In the genomic region with DNA sequence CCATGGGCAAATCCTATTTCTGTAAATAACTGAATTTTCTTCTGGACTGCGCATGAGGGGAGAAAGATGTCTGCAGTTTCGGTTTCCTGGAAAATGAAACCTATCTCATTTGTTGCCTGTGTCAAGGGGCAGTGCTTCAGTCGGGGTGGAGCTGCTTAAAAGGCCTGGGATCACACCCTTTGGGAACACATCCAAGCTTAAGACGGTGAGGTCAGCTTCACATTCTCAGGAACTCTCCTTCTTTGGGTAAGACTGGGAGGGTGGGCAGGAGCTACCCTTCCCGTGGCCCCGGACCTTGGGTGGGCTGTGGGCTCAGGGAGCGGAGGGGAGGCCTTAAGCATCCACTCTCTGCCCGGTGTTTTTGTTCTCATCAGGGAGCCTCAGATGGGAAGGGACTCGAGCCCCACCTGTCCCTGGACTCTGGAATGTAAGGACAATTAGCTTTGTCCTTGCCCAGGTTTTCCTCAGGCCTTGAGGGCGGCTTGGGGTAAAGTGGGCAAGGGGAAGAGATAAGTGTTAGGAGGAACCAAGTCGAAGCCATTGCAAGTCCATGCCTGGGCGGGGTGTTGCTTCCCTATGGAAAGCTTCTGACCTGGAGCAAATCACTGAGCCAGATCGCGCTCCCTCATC, we compare ENCODE assay signal across 10 cellular contexts. TPM values are rescaled to one million over a fixed set of nuclear protein-coding genes. Genes with fewer than 3 reads are reported as not detected.
DNase-seq lines count a peak whose midpoint lies in the region; ATAC-seq, FAIRE-seq and TF ChIP-seq lines count a peak whose summit lies in the region.
"Had no signal": no experiment of that assay in that cellular context is flagged by ENCODE, and none has a peak within 500 bp of the region (broad histone marks: within the 10 kb centered on the region; RNA-seq: fewer than 3 reads in every experiment).

A gene (plus strand): TSS at position 185 of the 630 bp plus-strand sequence.

- no peak for TF ChIP-seq CTCF in uterus (IDR thresholded peaks at IDR 0.05)

- no peaks in the 10 kb centered on the region for H3K9me3 ChIP-seq in uterus
- H3K9me3 ChIP-seq: BLaER1 treated with 17β-estradiol and CSF1 and Interleukin-3, amounts not matched to agents 10 nM and 100 nM had no signal

- peak; percentile 50 for FAIRE-seq in endometrium (lab: Jason Lieb, UNC)

- H3K4me1 Mint-ChIP-seq in activated naive CD8-positive, alpha-beta T cell treated with anti-CD3 and anti-CD28 coated beads for 36 hours, result no peaks in the 10 kb centered on the region
- no peaks in the 10 kb centered on the region for H3K4me1 Mint-ChIP-seq in activated naive CD8-positive, alpha-beta T cell treated with anti-CD3 and anti-CD28 coated beads, Interleukin-2, amount 50 U/mL, for 24 hours

- H3K27me3 ChIP-seq in uterus, result no peaks in the 10 kb centered on the region
- H3K27me3 ChIP-seq: BLaER1 treated with 17β-estradiol and CSF1 and Interleukin-3, amounts not matched to agents 10 nM and 100 nM had no signal

- no peaks in the 10 kb centered on the region for H3K36me3 ChIP-seq in uterus
- H3K36me3 ChIP-seq: BLaER1 treated with 17β-estradiol and CSF1 and Interleukin-3, amounts not matched to agents 10 nM and 100 nM had no signal

- peak; percentile 57 to 86 for TF ChIP-seq POLR2A in uterus (IDR thresholded peaks at IDR 0.05)

- H3K4me1 ChIP-seq in uterus, result no peaks in the 10 kb centered on the region

- H3K9me3 Mint-ChIP-seq in activated naive CD8-positive, alpha-beta T cell treated with anti-CD3 and anti-CD28 coated beads for 36 hours, result no peaks in the 10 kb centered on the region
- H3K9me3 Mint-ChIP-seq in activated naive CD8-positive, alpha-beta T cell treated with anti-CD3 and anti-CD28 coated beads, Interleukin-2, amount 50 U/mL, for 24 hours, result no peaks in the 10 kb centered on the region

- H3K27me3 Mint-ChIP-seq in activated naive CD8-positive, alpha-beta T cell treated with anti-CD3 and anti-CD28 coated beads for 36 hours, result peaks cover 8% of the 10 kb centered on the region
- H3K27me3 Mint-ChIP-seq in activated naive CD8-positive, alpha-beta T cell treated with anti-CD3 and anti-CD28 coated beads, Interleukin-2, amount 50 U/mL, for 24 hours, result peaks cover 8% of the 10 kb centered on the region

- H3K27ac Mint-ChIP-seq in activated naive CD8-positive, alpha-beta T cell treated with anti-CD3 and anti-CD28 coated beads for 36 hours, result peak within 1 kb of the TSS; percentile 52
- H3K27ac Mint-ChIP-seq in activated naive CD8-positive, alpha-beta T cell treated with anti-CD3 and anti-CD28 coated beads, Interleukin-2, amount 50 U/mL, for 24 hours, result no peak within 1 kb of the TSS

- ATAC-seq in activated naive CD8-positive, alpha-beta T cell treated with anti-CD3 and anti-CD28 coated beads, Interleukin-2, amount 50 U/mL, for 24 hours, result no peak

- no peak for DNase-seq in activated naive CD8-positive, alpha-beta T cell treated with anti-CD3 and anti-CD28 coated beads for 36 hours
- DNase-seq in activated naive CD8-positive, alpha-beta T cell treated with anti-CD3 and anti-CD28 coated beads, Interleukin-2, amount 50 U/mL, for 24 hours, result no peak
- DNase-seq in mesenteric fat pad (ENCODE audit: low spot score) (peak; percentile 84), uterus (peak; percentile 53 to 72), DMS79 (lab: John Stamatoyannopoulos, UW) (no peak), NCI-H2171 treated with DMSO at 0.1 percent for 48 hours (lab: John Stamatoyannopoulos, UW) (no peak), NCI-H1417 treated with DMSO at 0.1 percent for 48 hours (lab: John Stamatoyannopoulos, UW) (no peak)
- DNase-seq: T-helper 9 cell had no signal

- H3K27ac ChIP-seq in uterus, result peak within 1 kb of the TSS; percentile 79 to 90
- H3K27ac ChIP-seq: BLaER1 treated with 17β-estradiol and CSF1 and Interleukin-3, amounts not matched to agents 10 nM and 100 nM had no signal

- no peak within 1 kb of the TSS for H3K4me3 Mint-ChIP-seq in activated naive CD8-positive, alpha-beta T cell treated with anti-CD3 and anti-CD28 coated beads for 36 hours
- no peak within 1 kb of the TSS for H3K4me3 Mint-ChIP-seq in activated naive CD8-positive, alpha-beta T cell treated with anti-CD3 and anti-CD28 coated beads, Interleukin-2, amount 50 U/mL, for 24 hours

- peak within 1 kb of the TSS; percentile 26 to 32 for H3K4me3 ChIP-seq in uterus
- H3K4me3 ChIP-seq: BLaER1 treated with 17β-estradiol and CSF1 and Interleukin-3, amounts not matched to agents 10 nM and 100 nM had no signal

- intact Hi-C loops in uterus (cut with DNase I; ENCODE audit: low total_unique reads), result no loop called here

- H3K36me3 Mint-ChIP-seq in activated naive CD8-positive, alpha-beta T cell treated with anti-CD3 and anti-CD28 coated beads for 36 hours, result no peaks in the 10 kb centered on the region
- no peaks in the 10 kb centered on the region for H3K36me3 Mint-ChIP-seq in activated naive CD8-positive, alpha-beta T cell treated with anti-CD3 and anti-CD28 coated beads, Interleukin-2, amount 50 U/mL, for 24 hours (ENCODE audit: low read depth)

RNA-seq across cellular contexts. Expression of the gene that starts here (rescaled TPM):
- total RNA-seq in activated naive CD8-positive, alpha-beta T cell treated with anti-CD3 and anti-CD28 coated beads for 36 hours, result 1 to 10 TPM; 1.6 to 2.4 TPM
- 495 TPM for total RNA-seq in mesenteric fat pad
- 100 to 1,000 TPM in 2 of 4 donors, 10 to 100 TPM in 1, 1 to 10 TPM in 1; 5.6 to 390 (median 196) TPM for total RNA-seq in uterus

Comparison
In these comparisons a context has a peak if more than half of its experiments do, and no peak if none do; other contexts are left out.
1. DNase-seq: peak in mesenteric fat pad (single experiment) and uterus (2 of 2); none in activated naive CD8-positive, alpha-beta T cell treated with anti-CD3 and anti-CD28 coated beads for 36 hours (single experiment), activated naive CD8-positive, alpha-beta T cell treated with anti-CD3 and anti-CD28 coated beads, Interleukin-2, amount 50 U/mL, for 24 hours (single experiment), DMS79 (single experiment), NCI-H2171 treated with DMSO at 0.1 percent for 48 hours (single experiment) and NCI-H1417 treated with DMSO at 0.1 percent for 48 hours (single experiment).